ENCODE assay signal across 26 cellular contexts in genomic region chr9:99414321-99414720, GRCh38.
"Had no signal": no experiment of that assay in that cellular context is flagged by ENCODE, and none has a peak within 500 bp of the region (broad histone marks: within the 10 kb centered on the region; RNA-seq: fewer than 3 reads in every experiment).

No MANE protein-coding gene starts in this region.

- H3K4me3 ChIP-seq: cardiac muscle cell, SJCRH30 had no signal

- ATAC-seq: activated T-helper 17 cell treated with anti-CD3 and anti-CD28 coated beads, Interleukin-2, amount 50 U/mL, for 72 hours; Panc1; T-helper 17 cell had no signal

- H3K27me3 ChIP-seq: brain microvascular endothelial cell, cardiac muscle cell had no signal

- H3K36me3 ChIP-seq: brain microvascular endothelial cell, cardiac muscle cell, SJCRH30 had no signal

- H3K4me1 ChIP-seq: SJCRH30 had no signal

- DNase-seq: activated B cell treated with CpG ODN at 0.5 μM for 24 hours; activated CD4-positive, alpha-beta memory T cell treated with anti-CD3 and anti-CD28 coated beads, Interleukin-2, amount 10 ng/mL, durations not matched to agents 7 days and 5 days; activated CD4-positive, alpha-beta T cell treated with anti-CD3 and anti-CD28 coated beads, Interleukin-2, amount 50 U/mL, for 1 hour; activated gamma-delta T cell; activated naive CD4-positive, alpha-beta T cell treated with anti-CD3 and anti-CD28 coated beads for 36 hours; activated T-cell treated with anti-CD3 and anti-CD28 coated beads for 4 hours; activated T-cell treated with anti-CD3 and anti-CD28 coated beads, Interleukin-2, amount 50 U/mL, for 48 hours; brain microvascular endothelial cell; KG1; NCI-H1092 treated with DMSO at 0.1 percent for 48 hours; NCI-H1417 treated with DMSO at 0.1 percent for 48 hours; NCI-H1694; NCI-H2029; NCI-H345; NCI-H510A; NCI-H526 treated with DMSO at 0.1 percent for 48 hours; NK-92 treated with Interleukin-12 subunit alpha and Interleukin-12 subunit beta, amount 100 ng/mL, for 24 hours; OCI-M1; Right ventricle myocardium superior; SJCRH30; T-helper 17 cell; T-helper 9 cell had no signal

- H3K9me3 ChIP-seq: SJCRH30 had no signal

- H3K27ac ChIP-seq: brain microvascular endothelial cell, cardiac muscle cell, RWPE1, SJCRH30 had no signal
